In genomic region chr6:87045521-87046075, GRCh38 we compare ENCODE assay signal across 22 cellular contexts. TPM values are rescaled to one million over a fixed set of nuclear protein-coding genes. Genes with fewer than 3 reads are reported as not detected.
DNase-seq lines count a peak whose midpoint lies in the region; ATAC-seq, FAIRE-seq and TF ChIP-seq lines count a peak whose summit lies in the region.
"Had no signal": no experiment of that assay in that cellular context is flagged by ENCODE, and none has a peak within 500 bp of the region (broad histone marks: within the 10 kb centered on the region; RNA-seq: fewer than 3 reads in every experiment).

No MANE protein-coding gene starts in this region.

- TF ChIP-seq POLR2A in HCT116 (IDR thresholded peaks at IDR 0.05; ENCODE audit: borderline replicate concordance, extremely low read depth, insufficient read depth, insufficient read length) (no peak), uterus (IDR thresholded peaks at IDR 0.05) (no peak)

- DNase-seq in HCT116 (ENCODE audit: low read depth, low spot score): peak; percentile 8
- peak; percentile 60 for DNase-seq in Karpas-422
- no peak for DNase-seq in WTC11 (ENCODE audit: low spot score)
- DNase-seq in urothelium cell line (ENCODE audit: low spot score): no peak
- DNase-seq in uterus: no peak
- DNase-seq in H4 (ENCODE audit: low spot score): no peak
- DNase-seq in NCI-H510A treated with DMSO at 0.1 percent for 48 hours (lab: John Stamatoyannopoulos, UW): no peak
- DNase-seq: BE2C, DMS79, H7, NCI-H1092 treated with DMSO at 0.1 percent for 48 hours, NCI-H1436 treated with DMSO at 0.1 percent for 48 hours, NCI-H2029, NCI-H345, NCI-H524 treated with DMSO at 0.1 percent for 48 hours, PC-9, RPMI8226, SHP77, SW 1271, T-helper 17 cell had no signal

- peaks cover 5% of the 10 kb centered on the region; the same call in 1 of the 2 replicates for H3K27me3 Mint-ChIP-seq in WTC11 (ENCODE audit: low read depth)

- H3K9me2 ChIP-seq in HCT116 (ENCODE audit: insufficient read depth) (no peaks in the 10 kb centered on the region), Karpas-422 (replicated peaks; ENCODE audit: insufficient read depth, low read length) (no peaks in the 10 kb centered on the region)

- TF ChIP-seq CTCF in HCT116 (IDR thresholded peaks at IDR 0.05 in 2 of 3, conservative IDR thresholded peaks at IDR 0.05 in 1 of 3; ENCODE audit: borderline replicate concordance in 1 of 3, insufficient read depth in 1 of 3, low read depth in 2 of 3, low read length in 2 of 3): no peak
- TF ChIP-seq CTCF in WTC11 (IDR thresholded peaks at IDR 0.05): no peak
- no peak for TF ChIP-seq CTCF in uterus (IDR thresholded peaks at IDR 0.05)

- H3K4me3 Mint-ChIP-seq in WTC11: no peak overlapping the region
- H3K4me3 Mint-ChIP-seq: T-helper 17 cell had no signal

- TF ChIP-seq RAD21 in HCT116 (IDR thresholded peaks at IDR 0.05; ENCODE audit: low read depth): no peak

- no peak overlapping the region for H3K9ac ChIP-seq in HCT116 (ENCODE audit: low read length)
- H3K9ac ChIP-seq in Karpas-422 (ENCODE audit: low read length): no peak overlapping the region

- no peaks in the 10 kb centered on the region for H3K36me3 Mint-ChIP-seq in WTC11

- POLR2A ChIA-PET in HCT116 (lab: Charles Lee): interaction anchor here (0.6 kb wide), 1 partner anchor 17 kb away, joined by 4 read pairs; no protein-coding TSS in a partner anchor
- POLR2A ChIA-PET in WTC11 (lab: Charles Lee): no interaction called here

- no peak overlapping the region for H3K4me3 ChIP-seq in HCT116 (replicated peaks in 1 of 2; ENCODE audit: low read depth in 1 of 2, low read length in 2 of 2)
- no peak overlapping the region for H3K4me3 ChIP-seq in Karpas-422 (ENCODE audit: low read length)
- H3K4me3 ChIP-seq in uterus: no peak overlapping the region
- H3K4me3 ChIP-seq: A549, PC-9 had no signal

- ATAC-seq in HCT116 (no peak), WTC11 (no peak)
- ATAC-seq: A549, T-helper 17 cell had no signal

- no peaks in the 10 kb centered on the region for H3K4me1 Mint-ChIP-seq in WTC11
- H3K4me1 Mint-ChIP-seq: T-helper 17 cell had no signal

- H3K79me2 ChIP-seq in HCT116 (ENCODE audit: insufficient read depth, low read length) (no peaks in the 10 kb centered on the region), Karpas-422 (ENCODE audit: low read length) (no peaks in the 10 kb centered on the region)

- FAIRE-seq in urothelium cell line (lab: Jason Lieb, UNC): no peak
- FAIRE-seq: A549, HTR-8/SVneo had no signal

- H3K27ac Mint-ChIP-seq in WTC11: no peak overlapping the region
- H3K27ac Mint-ChIP-seq: T-helper 17 cell had no signal

- H3K27ac ChIP-seq in HCT116 (ENCODE audit: low read depth, low read length): no peak overlapping the region
- no peak overlapping the region for H3K27ac ChIP-seq in Karpas-422 (ENCODE audit: low read length)
- H3K27ac ChIP-seq in uterus: no peak overlapping the region
- H3K27ac ChIP-seq: A549, PC-9 had no signal

- peaks cover 35% of the 10 kb centered on the region for H3K27me3 ChIP-seq in HCT116 (ENCODE audit: insufficient read depth, low read length)
- no peaks in the 10 kb centered on the region for H3K27me3 ChIP-seq in Karpas-422 (ENCODE audit: low read length)
- H3K27me3 ChIP-seq in uterus: no peaks in the 10 kb centered on the region

- RAD21 ChIA-PET in HCT116 (lab: Charles Lee; ENCODE audit: low non-redundant PET in 1 of 2, low total read pairs in 2 of 2, uncharacterized antibody in 2 of 2, unreplicated experiment in 2 of 2): no interaction called here

- H3K4me2 ChIP-seq in HCT116 (ENCODE audit: low read length): no peak overlapping the region
- no peak overlapping the region for H3K4me2 ChIP-seq in Karpas-422 (ENCODE audit: low read depth, low read length, poor library complexity, severe bottlenecking)
- H3K4me2 ChIP-seq: A549, PC-9 had no signal

- H2AFZ ChIP-seq in HCT116 (ENCODE audit: low read depth, low read length, poor library complexity, severe bottlenecking): no peak overlapping the region
- H2AFZ ChIP-seq in Karpas-422 (ENCODE audit: low read length): no peak overlapping the region
- H2AFZ ChIP-seq: PC-9 had no signal

- H4K20me1 ChIP-seq in HCT116 (ENCODE audit: insufficient read depth) (no peaks in the 10 kb centered on the region), Karpas-422 (ENCODE audit: insufficient read depth, low read depth, low read length) (no peaks in the 10 kb centered on the region)

- 0 out of 4 replicates have a peak, but pooled peaks cover 0 to 2% of the 10 kb centered on the region in 2 experiments for H3K4me1 ChIP-seq in HCT116 (ENCODE audit: control insufficient read depth in 1 of 2, insufficient read depth in 2 of 2, low read length in 2 of 2)
- no peaks in the 10 kb centered on the region for H3K4me1 ChIP-seq in Karpas-422 (ENCODE audit: low read length)
- H3K4me1 ChIP-seq in uterus: no peaks in the 10 kb centered on the region
- H3K4me1 ChIP-seq: A549, BE2C had no signal

- H3K9me3 ChIP-seq in HCT116 (ENCODE audit: control insufficient read depth in 1 of 2, insufficient read depth in 1 of 2, low read depth in 1 of 2, low read length in 2 of 2): no peaks in the 10 kb centered on the region
- no peaks in the 10 kb centered on the region for H3K9me3 ChIP-seq in Karpas-422 (ENCODE audit: low read length)
- no peaks in the 10 kb centered on the region for H3K9me3 ChIP-seq in uterus
- H3K9me3 ChIP-seq: A549, BE2C had no signal

- H3K36me3 ChIP-seq in HCT116 (ENCODE audit: control insufficient read depth in 1 of 2, insufficient read depth in 2 of 2, low read length in 2 of 2): no peaks in the 10 kb centered on the region
- H3K36me3 ChIP-seq in Karpas-422 (ENCODE audit: insufficient read depth, low read length): no peaks in the 10 kb centered on the region
- no peaks in the 10 kb centered on the region for H3K36me3 ChIP-seq in uterus
- H3K36me3 ChIP-seq: BE2C had no signal

- H3K9me3 Mint-ChIP-seq in WTC11: peaks cover 12% of the 10 kb centered on the region

- intact Hi-C loops in HCT116 (cut with micrococcal nuclease) (no loop called here), uterus (cut with DNase I; ENCODE audit: low total_unique reads) (no loop called here)

- CTCF ChIA-PET in HCT116 (lab: Charles Lee): interaction anchor here (1.1 kb wide), 1 partner anchor 186 kb away, joined by 3 read pairs; no protein-coding TSS in a partner anchor
- CTCF ChIA-PET in WTC11 (lab: Charles Lee): no interaction called here

- BruUV-seq in HCT116 (replicated peaks; lab: Mats Ljungman, UMichigan): no TSS peak

TF ChIP-seq in HCT116, 20 proteins besides CTCF, POLR2A, EP300 and RAD21:
- TF ChIP-seq EZH2 (IDR thresholded peaks at IDR 0.05) (no peak), EGR1 (IDR thresholded peaks at IDR 0.05; ENCODE audit: low read depth) (no peak), SIN3A (IDR thresholded peaks at IDR 0.05; ENCODE audit: low read depth) (no peak), MAX (IDR thresholded peaks at IDR 0.05) (0 out of 2 replicates have a peak, but pooled peaks have one; percentile 36)

TF ChIP-seq in WTC11, 78 proteins besides CTCF, POLR2A, EP300 and RAD21:
- TF ChIP-seq USF2 (CRISPR knock-in tag; IDR thresholded peaks at IDR 0.05) (peak; percentile 51; the same call in 1 of the 2 replicates), NR2C2 (CRISPR knock-in tag; IDR thresholded peaks at IDR 0.05) (no peak)

RNA-seq across cellular contexts. Expression of gene CGA, which starts 49.3 kb away (rescaled TPM):
- not detected for total RNA-seq in HCT116 (2021; ENCODE audit: unreplicated experiment)
- polyA plus RNA-seq in HCT116 (2012): not detected in 2 replicates
- not detected in 2 replicates for total RNA-seq in Karpas-422 (2014; rRNA removed; shearing (Covaris generic); ENCODE audit: low replicate concordance)
- not detected in 3 replicates for total RNA-seq in WTC11 (2021)
- total RNA-seq in uterus: not detected
- total RNA-seq in H4 (2014; rRNA removed; shearing (Covaris generic)): not detected in 2 replicates
- total RNA-seq: H7, PC-9 had no signal
- polyA plus RNA-seq: A549 had no signal

Comparison
In these comparisons a context has a peak if more than half of its experiments do, and no peak if none do; other contexts are left out.
1. DNase-seq: peak in HCT116 (single experiment) and Karpas-422 (single experiment); none in WTC11 (single experiment), urothelium cell line (single experiment), uterus (0 of 2), H4 (single experiment) and NCI-H510A treated with DMSO at 0.1 percent for 48 hours (single experiment).
2. Of the 4 proteins assayed by ChIP-seq in both WTC11 and HCT116: peak only in WTC11: none; only in HCT116: MAX; in both: none; in neither: 3.